In the genomic region with DNA sequence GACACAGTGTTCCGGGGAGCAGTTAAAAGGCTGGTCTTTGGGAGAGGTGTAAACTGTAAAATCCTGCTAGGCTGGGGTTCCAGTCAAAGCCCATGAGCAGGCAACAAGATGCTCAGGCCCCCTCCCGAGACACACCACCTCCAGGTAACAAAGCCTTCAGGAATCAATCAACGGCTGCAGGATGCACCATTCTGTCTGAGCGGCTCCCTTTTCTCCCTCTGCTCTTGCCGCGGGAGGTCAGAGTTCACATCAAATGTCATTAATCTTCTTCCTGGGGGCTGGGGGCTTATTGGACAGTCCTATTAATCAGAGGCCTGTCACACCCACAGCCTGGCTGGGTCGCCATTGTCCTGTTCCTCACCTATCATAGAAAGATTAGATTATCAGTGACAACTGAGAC, we compare ENCODE assay signal across 18 cellular contexts. TPM values are rescaled to one million over a fixed set of nuclear protein-coding genes. Genes with fewer than 3 reads are reported as not detected.
DNase-seq lines count a peak whose midpoint lies in the region; TF ChIP-seq lines count a peak whose summit lies in the region.
"Had no signal": no experiment of that assay in that cellular context is flagged by ENCODE, and none has a peak within 500 bp of the region (broad histone marks: within the 10 kb centered on the region; RNA-seq: fewer than 3 reads in every experiment).

No MANE protein-coding gene starts in this region.

- H3F3A ChIP-seq in MM.1S (ENCODE audit: insufficient read depth, low read length) = no peaks in the 10 kb centered on the region

- H3K27ac ChIP-seq in mesendoderm (ENCODE audit: low read depth, low read length) (no peak overlapping the region), MM.1S (ENCODE audit: low read length) (no peak overlapping the region)

- no peak overlapping the region for H3K4ac ChIP-seq in mesendoderm (ENCODE audit: low read depth, low read length)

- no peaks in the 10 kb centered on the region for H3K9me2 ChIP-seq in MM.1S (replicated peaks; ENCODE audit: insufficient read depth, low read length)

- no peaks in the 10 kb centered on the region for H3K9me3 ChIP-seq in MM.1S (replicated peaks; ENCODE audit: insufficient read depth, low read length)

- no peak overlapping the region for H4K8ac ChIP-seq in mesendoderm (ENCODE audit: low read depth, low read length)

- H3K9ac ChIP-seq in mesendoderm (ENCODE audit: low read length) (no peak overlapping the region), MM.1S (ENCODE audit: low read length) (no peak overlapping the region)

- H3K4me2 ChIP-seq in mesendoderm (ENCODE audit: low read length) (no peak overlapping the region), MM.1S (ENCODE audit: low read depth, low read length) (no peak overlapping the region)

- H3K4me1 Mint-ChIP-seq in mesothelial cell of epicardium = peaks cover 16% of the 10 kb centered on the region
- H3K4me1 Mint-ChIP-seq: CD4-positive, CD25-positive, alpha-beta regulatory T cell had no signal

- H3K27ac Mint-ChIP-seq in mesothelial cell of epicardium = no peak overlapping the region
- H3K27ac Mint-ChIP-seq: CD4-positive, CD25-positive, alpha-beta regulatory T cell had no signal

- no peak overlapping the region for H2BK15ac ChIP-seq in mesendoderm (replicated peaks; ENCODE audit: low read depth)

- H2BK120ac ChIP-seq in mesendoderm (ENCODE audit: low read depth, low read length) = no peak overlapping the region

- no peak overlapping the region for H3K4me3 Mint-ChIP-seq in mesothelial cell of epicardium
- H3K4me3 Mint-ChIP-seq: CD4-positive, CD25-positive, alpha-beta regulatory T cell had no signal

- H4K5ac ChIP-seq in mesendoderm (ENCODE audit: low read length) = no peak overlapping the region

- H3K9me3 Mint-ChIP-seq in mesothelial cell of epicardium = no peaks in the 10 kb centered on the region
- H3K9me3 Mint-ChIP-seq: CD4-positive, CD25-positive, alpha-beta regulatory T cell had no signal

- H4K20me1 ChIP-seq in MM.1S (ENCODE audit: insufficient read depth, low read length) = no peaks in the 10 kb centered on the region

- TF ChIP-seq CTCF in mesothelial cell of epicardium (IDR thresholded peaks at IDR 0.05; ENCODE audit: unreplicated experiment) (no peak), MM.1S (IDR thresholded peaks at IDR 0.05; ENCODE audit: low read length) (no peak)

- H3K4me1 ChIP-seq in mesendoderm (ENCODE audit: control insufficient read depth, low read depth, low read length) = peaks cover 14% of the 10 kb centered on the region
- H3K4me1 ChIP-seq in MM.1S (ENCODE audit: low read length) = peaks cover 9% of the 10 kb centered on the region; the same call in 1 of the 2 replicates

- H2AFZ ChIP-seq in MM.1S (ENCODE audit: low read length) = no peak overlapping the region

- no peak overlapping the region for H3K56ac ChIP-seq in mesendoderm (ENCODE audit: low read length)

- no peak overlapping the region for H3K23ac ChIP-seq in mesendoderm (ENCODE audit: low read length)

- H3K27me3 ChIP-seq in mesendoderm (ENCODE audit: insufficient read depth, low read length, poor library complexity) (no peaks in the 10 kb centered on the region), MM.1S (replicated peaks; ENCODE audit: insufficient read depth, low read length) (no peaks in the 10 kb centered on the region)

- no peaks in the 10 kb centered on the region for H3K27me3 Mint-ChIP-seq in mesothelial cell of epicardium (ENCODE audit: low read depth)

- WGBS in mesendoderm (ENCODE audit: extremely low coverage, insufficient coverage, low lambda C conversion rate) = no CpG with 5 or more reads among the region's 7 CpGs

- H3K18ac ChIP-seq in mesendoderm (ENCODE audit: low read length) = no peak overlapping the region

- H3K36me3 Mint-ChIP-seq in mesothelial cell of epicardium = no peaks in the 10 kb centered on the region
- H3K36me3 Mint-ChIP-seq: CD4-positive, CD25-positive, alpha-beta regulatory T cell had no signal

- DNase-seq in NCI-H146 (lab: John Stamatoyannopoulos, UW) = peak; percentile 81
- DNase-seq in NCI-H82 treated with DMSO at 0.1 percent for 48 hours (lab: John Stamatoyannopoulos, UW; ENCODE audit: unreplicated experiment) = peak; percentile 61
- peak; percentile 84 for DNase-seq in mesendoderm
- DNase-seq in retina = peak; percentile 32
- DNase-seq in mesothelial cell of epicardium (ENCODE audit: low spot score in 2 of 2, unreplicated experiment in 2 of 2) = no peak
- DNase-seq in MM.1S = no peak
- DNase-seq in DMS79 (lab: John Stamatoyannopoulos, UW) = no peak
- DNase-seq: CD4-positive, CD25-positive, alpha-beta regulatory T cell; DMS79 treated with DMSO at 0.1 percent for 48 hours; Kasumi-1; NCI-H1930; NCI-H226; NCI-H510A treated with DMSO at 0.1 percent for 48 hours; NCI-H748 treated with DMSO at 0.1 percent for 48 hours; SIG-M5 had no signal

- H3K4me3 ChIP-seq in mesendoderm (ENCODE audit: low read length) (no peak overlapping the region), MM.1S (ENCODE audit: low read length) (no peak overlapping the region)
- H3K4me3 ChIP-seq: GM12878 had no signal

- no peak overlapping the region for H2BK5ac ChIP-seq in mesendoderm (ENCODE audit: low read length)

- H3K79me2 ChIP-seq in mesendoderm (ENCODE audit: control insufficient read depth, insufficient read depth, low read length) (no peaks in the 10 kb centered on the region), MM.1S (ENCODE audit: low read length) (no peaks in the 10 kb centered on the region)

- H3K79me1 ChIP-seq in mesendoderm (ENCODE audit: low read length) = no peaks in the 10 kb centered on the region

- H2AK5ac ChIP-seq in mesendoderm (ENCODE audit: low read length) = no peak overlapping the region

- H3K36me3 ChIP-seq in mesendoderm (ENCODE audit: control insufficient read depth, insufficient read depth, low read length) = no peaks in the 10 kb centered on the region
- no peaks in the 10 kb centered on the region for H3K36me3 ChIP-seq in MM.1S (replicated peaks; ENCODE audit: insufficient read depth, low read length)

RNA-seq across cellular contexts. Expression of a gene that starts 11.8 kb away (rescaled TPM):
- 0.10 TPM for polyA plus RNA-seq in mesendoderm (2013, experiment 1 of 2)
- 0.06 TPM for polyA plus RNA-seq in mesendoderm (2013, experiment 2 of 2)
- not detected in 3 replicates for total RNA-seq in mesothelial cell of epicardium
- total RNA-seq: CD4-positive, CD25-positive, alpha-beta regulatory T cell; GM12878; MCF 10A had no signal
- polyA plus RNA-seq: BJ; CD4-positive, CD25-positive, alpha-beta regulatory T cell; GM12878 had no signal

Comparison
In these comparisons a context has a peak if more than half of its experiments do, and no peak if none do; other contexts are left out.
1. DNase-seq: peak in NCI-H146 (single experiment), NCI-H82 treated with DMSO at 0.1 percent for 48 hours (single experiment), mesendoderm (single experiment) and retina (single experiment); none in mesothelial cell of epicardium (0 of 2), MM.1S (single experiment) and DMS79 (single experiment).